In genomic region chr10:132835848-132836233, GRCh38 we compare ENCODE assay signal across 24 cellular contexts. TPM values are rescaled to one million over a fixed set of nuclear protein-coding genes. Genes with fewer than 3 reads are reported as not detected.
DNase-seq lines count a peak whose midpoint lies in the region; ATAC-seq and TF ChIP-seq lines count a peak whose summit lies in the region.
"Had no signal": no experiment of that assay in that cellular context is flagged by ENCODE, and none has a peak within 500 bp of the region (broad histone marks: within the 10 kb centered on the region; RNA-seq: fewer than 3 reads in every experiment).

No MANE protein-coding gene starts in this region.

- no CpG with 5 or more reads among the region's 18 CpGs for WGBS in H9 (ENCODE audit: extremely low coverage, insufficient read length, low lambda C conversion rate)

- no peak overlapping the region for H2BK12ac ChIP-seq in H9 (ENCODE audit: insufficient read length, low read depth, low read length)

- H2AFZ ChIP-seq in H9 (ENCODE audit: low read length), result no peak overlapping the region

- no peak for TF ChIP-seq CTCF in H9 (conservative IDR thresholded peaks at IDR 0.05)

- no peaks in the 10 kb centered on the region for H3K79me2 ChIP-seq in H9 (ENCODE audit: insufficient read depth, low read length)

- no peak overlapping the region for H2BK20ac ChIP-seq in H9 (ENCODE audit: low read depth, low read length, poor library complexity, severe bottlenecking)

- ATAC-seq in Right ventricle myocardium inferior, result no peak
- ATAC-seq in Right ventricle myocardium superior (ENCODE audit: poor library complexity), result no peak
- no peak for ATAC-seq in HG03025 (IDR thresholded peaks at IDR 0.05; ENCODE audit: low FRiP score, unreplicated experiment)

- no peak overlapping the region for H4K8ac ChIP-seq in H9 (replicated peaks; ENCODE audit: insufficient read length, low read depth, low read length)

- no peak overlapping the region for H2BK120ac ChIP-seq in H9 (ENCODE audit: low read depth, low read length, poor library complexity, severe bottlenecking)

- H3K23me2 ChIP-seq in H9 (ENCODE audit: insufficient read length, low read depth, low read length, poor library complexity, severe bottlenecking), result no peaks in the 10 kb centered on the region

- no peaks in the 10 kb centered on the region for H3K9me3 ChIP-seq in H9 (ENCODE audit: control insufficient read depth, low read depth, low read length)

- H3K9me3 Mint-ChIP-seq in H9, result peaks cover under 1 to 7% of the 10 kb centered on the region in 2 experiments; a peak in 4 of 5 replicates

- H3K27ac Mint-ChIP-seq in H9, result no peak overlapping the region
- H3K27ac Mint-ChIP-seq: B cell, HFFc6 had no signal

- peaks cover 0 to 4% of the 10 kb centered on the region in 2 experiments; a peak in 1 of 4 replicates for H3K4me1 Mint-ChIP-seq in H9

- H3T11ph ChIP-seq in H9 (ENCODE audit: low read length), result no peak overlapping the region

- H3K4me3 Mint-ChIP-seq in H9, result no peak overlapping the region
- H3K4me3 Mint-ChIP-seq: B cell, HFFc6 had no signal

- intact Hi-C loops in Right ventricle myocardium inferior (cut with DNase I), result loop anchor here (2.0 to 10.0 kb wide), 2 partner anchors 289 to 489 kb away; no protein-coding TSS in a partner anchor
- intact Hi-C loops in Right ventricle myocardium superior (cut with DNase I), result loop anchor here (5.0 kb wide), 2 partner anchors 179 to 286 kb away; no protein-coding TSS in a partner anchor

- no peak overlapping the region for H3K27ac ChIP-seq in H9 (ENCODE audit: insufficient read length, low read depth, low read length)
- H3K27ac ChIP-seq: HL-60 had no signal

- no peak overlapping the region for H3K9ac ChIP-seq in H9 (ENCODE audit: extremely low read depth, insufficient read length, low read length)

- no peaks in the 10 kb centered on the region; a peak in 2 of 7 replicates for H3K36me3 Mint-ChIP-seq in H9 (ENCODE audit: insufficient read depth in 1 of 3, low read depth in 3 of 3)

- no peaks in the 10 kb centered on the region for H3K4me1 ChIP-seq in H9 (ENCODE audit: insufficient read depth, low read length)

- no peaks in the 10 kb centered on the region for H4K20me1 ChIP-seq in H9 (ENCODE audit: control insufficient read depth, insufficient read depth, insufficient read length)

- peak overlapping the region; percentile 16 for H3K18ac ChIP-seq in H9 (ENCODE audit: insufficient read length, low read depth, low read length)

- peaks cover 7% of the 10 kb centered on the region for H3K27me3 Mint-ChIP-seq in H9 (ENCODE audit: low read depth)

- DNase-seq in Right ventricle myocardium inferior (ENCODE audit: missing footprints), result peak; percentile 13
- no peak for DNase-seq in Right ventricle myocardium superior
- no peak for DNase-seq in H9
- DNase-seq in mesenteric fat pad (ENCODE audit: low spot score), result peak; percentile 49
- no peak for DNase-seq in NCI-H510A treated with DMSO at 0.1 percent for 48 hours (lab: John Stamatoyannopoulos, UW)
- DNase-seq in SHP77 (lab: John Stamatoyannopoulos, UW), result no peak
- DNase-seq: EL; GF-D8; HFFc6; KBM-7; MM.1S; NCI-H1092; NCI-H1436; NCI-H187 treated with DMSO at 0.1 percent for 48 hours; NCI-H2107; NCI-H2227 treated with DMSO at 0.1 percent for 48 hours; NCI-H524; NCI-H774; NK-92 treated with Interleukin-12 subunit alpha and Interleukin-12 subunit beta, amount 100 ng/mL, for 24 hours; SW 1271 had no signal

- H3K27me3 ChIP-seq in H9 (ENCODE audit: insufficient read depth, low read length), result no peaks in the 10 kb centered on the region

- H2BK5ac ChIP-seq in H9 (ENCODE audit: insufficient read length, low read length), result no peak overlapping the region

- no peak overlapping the region for H4K91ac ChIP-seq in H9 (ENCODE audit: insufficient read length, low read depth, low read length)

- H3K4ac ChIP-seq in H9 (ENCODE audit: low read depth, low read length), result no peak overlapping the region

- H2BK15ac ChIP-seq in H9 (ENCODE audit: low read depth, low read length), result no peak overlapping the region

- H3K56ac ChIP-seq in H9 (ENCODE audit: insufficient read length, low read depth, low read length), result no peak overlapping the region

- H3K79me1 ChIP-seq in H9 (ENCODE audit: insufficient read depth, low read depth, low read length, poor library complexity, severe bottlenecking), result no peaks in the 10 kb centered on the region

- no peak overlapping the region for H2AK5ac ChIP-seq in H9 (ENCODE audit: insufficient read length, low read length)

- no peak overlapping the region; the same call in 1 of the 2 replicates for H3K14ac ChIP-seq in H9 (ENCODE audit: insufficient read depth, low read length)

- no peak overlapping the region for H3K23ac ChIP-seq in H9 (ENCODE audit: insufficient read length, low read depth, low read length)

- no peak overlapping the region for H3K4me2 ChIP-seq in H9 (ENCODE audit: insufficient read depth, insufficient read length, low read length)

- no peak overlapping the region for H4K5ac ChIP-seq in H9 (ENCODE audit: insufficient read length, low read depth, low read length)

RNA-seq across cellular contexts. Expression of gene NKX6-2, which starts 49.9 kb away (rescaled TPM):
- total RNA-seq in Right ventricle myocardium inferior (not detected), Right ventricle myocardium superior (not detected), H9 (2021) (0.13 TPM in 2 replicates), mesenteric fat pad (not detected)
- total RNA-seq: B cell, HFFc6, HT-29 had no signal

Comparison
In these comparisons a context has a peak if more than half of its experiments do, and no peak if none do; other contexts are left out.
1. DNase-seq: peak in Right ventricle myocardium inferior (single experiment) and mesenteric fat pad (single experiment); none in Right ventricle myocardium superior (single experiment), H9 (single experiment), NCI-H510A treated with DMSO at 0.1 percent for 48 hours (single experiment) and SHP77 (0 of 2).